ENCODE assay signal across 18 cellular contexts in the genomic region with DNA sequence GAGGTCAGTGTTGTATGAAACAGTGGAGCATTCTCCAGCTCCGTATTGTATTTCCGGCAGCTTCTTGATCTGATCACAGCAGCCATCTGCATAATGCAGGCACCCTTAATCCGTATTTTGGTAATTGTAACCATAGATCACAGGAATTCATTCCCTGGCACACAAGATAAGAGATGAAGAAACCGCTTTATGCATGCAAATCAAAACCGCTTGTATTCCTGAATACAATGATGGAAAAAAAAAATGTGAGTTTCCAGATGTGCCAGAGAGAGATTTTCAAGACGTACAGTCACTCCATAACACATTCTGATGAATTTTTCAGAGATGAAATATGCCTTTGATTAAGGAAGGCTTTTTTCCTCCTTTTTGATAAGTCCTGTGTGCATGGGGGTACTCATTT.
"Had no signal": no experiment of that assay in that cellular context is flagged by ENCODE, and none has a peak within 500 bp of the region (broad histone marks: within the 10 kb centered on the region; RNA-seq: fewer than 3 reads in every experiment).

No MANE protein-coding gene starts in this region.

- H3K4me3 Mint-ChIP-seq: activated CD4-positive, alpha-beta memory T cell treated with anti-CD3 and anti-CD28 coated beads for 36 hours; activated naive CD8-positive, alpha-beta T cell treated with anti-CD3 and anti-CD28 coated beads for 36 hours; effector memory CD8-positive, alpha-beta T cell; naive thymus-derived CD4-positive, alpha-beta T cell; T-helper 2 cell treated with Interferon-gamma antibody and Interleukin-4, amounts not matched to agents 5 μg/mL and 100 μg/mL, for 36 hours had no signal

- ATAC-seq: body of pancreas; effector memory CD8-positive, alpha-beta T cell; naive thymus-derived CD4-positive, alpha-beta T cell; pancreas had no signal

- H3K9me3 ChIP-seq: body of pancreas, esophagus squamous epithelium, left ventricle myocardium inferior, pancreas, uterus had no signal

- H3K4me3 ChIP-seq: body of pancreas, esophagus squamous epithelium, left ventricle myocardium inferior, pancreas, spleen, tibial nerve, uterus had no signal

- H3K36me3 Mint-ChIP-seq: activated CD4-positive, alpha-beta memory T cell treated with anti-CD3 and anti-CD28 coated beads for 36 hours; activated naive CD8-positive, alpha-beta T cell treated with anti-CD3 and anti-CD28 coated beads for 36 hours; naive thymus-derived CD4-positive, alpha-beta T cell had no signal

- H3K36me3 ChIP-seq: esophagus squamous epithelium, left ventricle myocardium inferior, pancreas, spleen, tibial nerve, uterus had no signal

- H3K4me1 ChIP-seq: left ventricle myocardium inferior, pancreas, spleen, uterus had no signal

- H3K27ac Mint-ChIP-seq: activated CD4-positive, alpha-beta memory T cell treated with anti-CD3 and anti-CD28 coated beads for 36 hours; activated naive CD8-positive, alpha-beta T cell treated with anti-CD3 and anti-CD28 coated beads for 36 hours; effector memory CD8-positive, alpha-beta T cell; naive thymus-derived CD4-positive, alpha-beta T cell; T-helper 2 cell treated with Interferon-gamma antibody and Interleukin-4, amounts not matched to agents 5 μg/mL and 100 μg/mL, for 36 hours had no signal

- H3K4me1 Mint-ChIP-seq: activated naive CD8-positive, alpha-beta T cell treated with anti-CD3 and anti-CD28 coated beads for 36 hours had no signal

- DNase-seq: activated CD4-positive, alpha-beta memory T cell treated with anti-CD3 and anti-CD28 coated beads for 36 hours; activated naive CD4-positive, alpha-beta T cell; activated naive CD8-positive, alpha-beta T cell treated with anti-CD3 and anti-CD28 coated beads for 36 hours; activated T-cell treated with anti-CD3 and anti-CD28 coated beads for 4 hours; body of pancreas; caudate nucleus; effector memory CD8-positive, alpha-beta T cell; esophagus squamous epithelium; head of caudate nucleus; left ventricle myocardium inferior; mammary epithelial cell; naive thymus-derived CD4-positive, alpha-beta T cell; pancreas; spleen; stimulated activated naive CD4-positive, alpha-beta T cell treated with Interleukin-2 at 50 U/mL for 16 hours; uterus had no signal

- H3K9me3 Mint-ChIP-seq: activated CD4-positive, alpha-beta memory T cell treated with anti-CD3 and anti-CD28 coated beads for 36 hours; activated naive CD8-positive, alpha-beta T cell treated with anti-CD3 and anti-CD28 coated beads for 36 hours; effector memory CD8-positive, alpha-beta T cell; T-helper 2 cell treated with Interferon-gamma antibody and Interleukin-4, amounts not matched to agents 5 μg/mL and 100 μg/mL, for 36 hours had no signal

- H3K27me3 ChIP-seq: body of pancreas, pancreas, tibial nerve, uterus had no signal

- H3K27ac ChIP-seq: body of pancreas, esophagus squamous epithelium, left ventricle myocardium inferior, pancreas, spleen, tibial nerve, uterus had no signal
